ENCODE assay signal across 8 cellular contexts in the genomic region with DNA sequence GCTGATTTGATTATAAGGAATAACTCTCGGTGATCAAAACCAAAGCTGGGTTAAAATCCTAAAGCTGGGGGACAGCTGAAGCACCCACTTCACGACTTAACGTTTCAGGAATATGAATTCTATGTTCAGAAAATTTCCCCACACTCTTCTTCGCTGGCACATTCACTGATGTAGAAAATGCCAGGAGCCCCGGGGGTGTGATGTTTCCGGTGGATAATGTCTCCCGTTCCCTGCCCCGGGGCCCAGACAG.
DNase-seq lines count a peak whose midpoint lies in the region; ATAC-seq, FAIRE-seq and TF ChIP-seq lines count a peak whose summit lies in the region.

No MANE protein-coding gene starts in this region.

- H3K9me3 ChIP-seq in esophagus muscularis mucosa: no peaks in the 10 kb centered on the region

- TF ChIP-seq EP300 in esophagus muscularis mucosa (IDR thresholded peaks at IDR 0.05): no peak

- intact Hi-C loops in CD14-positive monocyte (cut with micrococcal nuclease) (loop anchor here in 1 of 2 donors (10.0 kb wide), 1 partner anchor 795 kb away; no protein-coding TSS in a partner anchor), esophagus muscularis mucosa (cut with DNase I) (no loop called here)

- no peaks in the 10 kb centered on the region for H3K36me3 Mint-ChIP-seq in CD14-positive monocyte
- no peaks in the 10 kb centered on the region for H3K36me3 Mint-ChIP-seq in neural crest cell (ENCODE audit: low read depth)
- H3K36me3 Mint-ChIP-seq in effector memory CD8-positive, alpha-beta T cell (ENCODE audit: insufficient read depth): peaks cover 7% of the 10 kb centered on the region

- peaks cover 13 to 23% (median 18%) of the 10 kb centered on the region in 3 donors for H3K27me3 Mint-ChIP-seq in CD14-positive monocyte (ENCODE audit: low read depth in 3 of 3)
- H3K27me3 Mint-ChIP-seq in neural crest cell (ENCODE audit: low read depth): peaks cover 42% of the 10 kb centered on the region
- peaks cover 0 to 38% of the 10 kb centered on the region in 2 donors for H3K27me3 Mint-ChIP-seq in effector memory CD8-positive, alpha-beta T cell

- H3K27ac ChIP-seq in esophagus muscularis mucosa (replicated peaks in 1 of 4): peak overlapping the region; percentile 56 to 73 (median 68)

- peak overlapping the region; percentile 60 to 64 (median 62) for H3K4me3 ChIP-seq in esophagus muscularis mucosa

- H3K9me3 Mint-ChIP-seq in CD14-positive monocyte (peaks cover 0 to 7% (median 2%) of the 10 kb centered on the region in 7 donors), neural crest cell (no peaks in the 10 kb centered on the region)
- peaks cover 0 to 7% of the 10 kb centered on the region in 2 donors for H3K9me3 Mint-ChIP-seq in effector memory CD8-positive, alpha-beta T cell

- TF ChIP-seq CTCF in CD14-positive monocyte (IDR thresholded peaks at IDR 0.05) (no peak), esophagus muscularis mucosa (IDR thresholded peaks at IDR 0.05) (no peak), neural crest cell (conservative IDR thresholded peaks at IDR 0.05) (no peak), D721Med (IDR thresholded peaks at IDR 0.05; ENCODE audit: insufficient read depth, missing control alignments) (no peak)

- no peak for ATAC-seq in effector memory CD8-positive, alpha-beta T cell (replicated peaks)
- no peak for ATAC-seq in GM21381 (IDR thresholded peaks at IDR 0.05; ENCODE audit: unreplicated experiment)

- H3K4me3 Mint-ChIP-seq in CD14-positive monocyte (peak overlapping the region; percentile 90), neural crest cell (peak overlapping the region; percentile 87)
- H3K4me3 Mint-ChIP-seq in effector memory CD8-positive, alpha-beta T cell: peak overlapping the region in 1 of 2 donors; percentile 19

- peaks cover 20% of the 10 kb centered on the region for H3K4me1 Mint-ChIP-seq in CD14-positive monocyte
- peaks cover 35% of the 10 kb centered on the region for H3K4me1 Mint-ChIP-seq in neural crest cell
- no peaks in the 10 kb centered on the region for H3K4me1 Mint-ChIP-seq in effector memory CD8-positive, alpha-beta T cell (ENCODE audit: low read depth in 2 of 2)

- H3K4me1 ChIP-seq in esophagus muscularis mucosa: peaks cover 4 to 20% (median 18%) of the 10 kb centered on the region in 4 donors

- H3K36me3 ChIP-seq in esophagus muscularis mucosa: no peaks in the 10 kb centered on the region

- DNase-seq in CD14-positive monocyte (ENCODE audit: low spot score): no peak
- DNase-seq in NCI-H446 (lab: John Stamatoyannopoulos, UW): peak; percentile 54
- DNase-seq in esophagus muscularis mucosa (ENCODE audit: extremely low spot score): no peak
- DNase-seq in neural crest cell (ENCODE audit: low read depth, low spot score): no peak
- DNase-seq in effector memory CD8-positive, alpha-beta T cell: no peak
- no peak for DNase-seq in D721Med (ENCODE audit: insufficient read length, low spot score)
- no peak for DNase-seq in GM19238 (ENCODE audit: insufficient read length, low spot score)

- TF ChIP-seq POLR2A in esophagus muscularis mucosa (IDR thresholded peaks at IDR 0.05; ENCODE audit: low read depth): no peak

- H3K27me3 ChIP-seq in esophagus muscularis mucosa: peaks cover 0 to 25% (median 0%) of the 10 kb centered on the region in 4 donors

- 26% methylated on average over 8 of the region's 8 CpGs for WGBS in esophagus muscularis mucosa

- H3K27ac Mint-ChIP-seq in CD14-positive monocyte (peak overlapping the region in 6 of 7 donors; percentile 49 to 90 (median 80)), neural crest cell (ENCODE audit: unreplicated experiment) (no peak overlapping the region)
- H3K27ac Mint-ChIP-seq in effector memory CD8-positive, alpha-beta T cell: no peak overlapping the region

- no peak for FAIRE-seq in D721Med (lab: Jason Lieb, UNC)

Comparison
In these comparisons a context has a peak if more than half of its experiments do, and no peak if none do; other contexts are left out.
1. DNase-seq: peak in NCI-H446 (2 of 2); none in CD14-positive monocyte (single experiment), esophagus muscularis mucosa (single experiment), neural crest cell (single experiment), effector memory CD8-positive, alpha-beta T cell (0 of 3), D721Med (single experiment) and GM19238 (single experiment).
2. H3K27ac Mint-ChIP-seq: peak in CD14-positive monocyte (6 of 7); none in neural crest cell (single experiment) and effector memory CD8-positive, alpha-beta T cell (0 of 2).